8 cellular contexts compared by ENCODE assay signal in the genomic region with DNA sequence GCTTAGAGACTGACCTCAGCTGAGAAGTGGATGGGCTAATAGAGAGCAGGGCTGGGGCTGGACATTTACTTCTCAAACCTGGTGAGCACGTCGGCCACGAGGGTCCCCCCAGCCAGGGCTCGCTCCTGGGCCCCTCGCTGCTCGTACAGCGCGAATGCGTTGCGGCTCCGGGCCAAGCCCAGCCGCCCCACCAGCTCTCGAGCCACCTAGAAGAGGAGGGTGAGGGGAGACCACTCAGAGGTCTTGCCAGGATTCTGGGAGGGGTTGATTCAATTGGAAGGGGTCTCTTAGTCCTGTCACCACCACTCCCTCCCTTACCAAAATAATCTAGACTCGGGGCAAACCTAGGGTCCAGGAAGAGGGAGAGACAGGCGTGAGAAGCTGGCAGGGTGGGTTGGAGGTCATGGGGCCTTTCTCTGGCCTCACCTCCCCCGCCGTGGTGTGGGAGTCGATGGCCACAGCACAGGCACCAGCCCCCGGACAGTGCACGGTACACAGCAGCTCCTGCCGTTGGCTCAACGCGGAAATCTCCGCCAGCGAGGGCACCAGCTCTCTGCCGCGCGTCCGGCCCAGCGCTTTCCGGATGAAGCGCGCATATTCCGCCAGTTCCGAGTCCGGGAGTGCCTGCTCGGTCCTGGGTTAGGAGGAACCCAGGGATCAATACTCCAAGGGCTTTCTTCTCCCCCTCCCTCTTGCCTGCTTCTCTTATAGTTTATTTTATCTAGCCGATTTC. TPM values are rescaled to one million over a fixed set of nuclear protein-coding genes. Genes with fewer than 3 reads are reported as not detected.
DNase-seq lines count a peak whose midpoint lies in the region; ATAC-seq lines count a peak whose summit lies in the region.
"Had no signal": no experiment of that assay in that cellular context is flagged by ENCODE, and none has a peak within 500 bp of the region (broad histone marks: within the 10 kb centered on the region; RNA-seq: fewer than 3 reads in every experiment).

No MANE protein-coding gene starts in this region.

- intact Hi-C loops in activated CD4-positive, alpha-beta memory T cell treated with anti-CD3 and anti-CD28 coated beads for 36 hours (cut with micrococcal nuclease): loop anchor here (10.0 kb wide), 1 partner anchor 386 kb away; a partner anchor contains a TSS

- peaks cover 15 to 35% (median 19%) of the 10 kb centered on the region in 3 donors for H3K4me1 Mint-ChIP-seq in CD8-positive, alpha-beta memory T cell
- peaks cover 27% of the 10 kb centered on the region for H3K4me1 Mint-ChIP-seq in activated CD4-positive, alpha-beta memory T cell treated with anti-CD3 and anti-CD28 coated beads for 36 hours (ENCODE audit: low read depth)

- peak overlapping the region; percentile 1 to 77 (median 71) for H3K4me3 Mint-ChIP-seq in CD8-positive, alpha-beta memory T cell
- H3K4me3 Mint-ChIP-seq in activated CD4-positive, alpha-beta memory T cell treated with anti-CD3 and anti-CD28 coated beads for 36 hours: peak overlapping the region; percentile 59

- H3K27me3 ChIP-seq in CD8-positive, alpha-beta memory T cell (ENCODE audit: insufficient read depth, low read length, poor library complexity, severe bottlenecking): peaks cover 45% of the 10 kb centered on the region
- H3K27me3 ChIP-seq in mesendoderm (ENCODE audit: insufficient read depth, low read length, poor library complexity): no peaks in the 10 kb centered on the region
- H3K27me3 ChIP-seq: dorsolateral prefrontal cortex had no signal

- H3K56ac ChIP-seq in mesendoderm (ENCODE audit: low read length): peak overlapping the region; percentile 17

- DNase-seq in CD8-positive, alpha-beta memory T cell: no peak
- DNase-seq in activated CD4-positive, alpha-beta memory T cell treated with anti-CD3 and anti-CD28 coated beads for 36 hours: no peak
- no peak for DNase-seq in mesendoderm
- no peak for DNase-seq in inferior parietal cortex (ENCODE audit: extremely low spot score)
- DNase-seq in DMS79 (lab: John Stamatoyannopoulos, UW): no peak
- DNase-seq: dorsolateral prefrontal cortex, SHP77 treated with DMSO at 0.1 percent for 48 hours had no signal

- no peaks in the 10 kb centered on the region for H3K9me3 ChIP-seq in CD8-positive, alpha-beta memory T cell (ENCODE audit: low read length)

- no peak overlapping the region for H2AK5ac ChIP-seq in mesendoderm (ENCODE audit: low read length)

- CTCF ChIA-PET in CD8-positive, alpha-beta memory T cell (lab: Charles Lee): interaction anchor here (0.8 to 1.4 kb wide), 2 partner anchors 10 to 13 kb away, joined by 3 to 5 read pairs; a partner anchor contains a TSS
- CTCF ChIA-PET in activated CD4-positive, alpha-beta memory T cell treated with anti-CD3 and anti-CD28 coated beads for 36 hours (lab: Charles Lee): interaction anchor here (0.6 to 1.4 kb wide), 4 partner anchors 12 to 136 kb away, joined by 3 to 7 read pairs (median 3); a partner anchor contains a TSS

- H3K18ac ChIP-seq in mesendoderm (ENCODE audit: low read length): no peak overlapping the region

- no peaks in the 10 kb centered on the region for H3K79me2 ChIP-seq in mesendoderm (ENCODE audit: control insufficient read depth, insufficient read depth, low read length)

- ATAC-seq in HG03439 (IDR thresholded peaks at IDR 0.05; ENCODE audit: unreplicated experiment): no peak

- peaks cover 0 to 9% (median 0%) of the 10 kb centered on the region in 3 donors for H3K36me3 Mint-ChIP-seq in CD8-positive, alpha-beta memory T cell
- H3K36me3 Mint-ChIP-seq in activated CD4-positive, alpha-beta memory T cell treated with anti-CD3 and anti-CD28 coated beads for 36 hours: peaks cover 1% of the 10 kb centered on the region

- no CpG with 5 or more reads among the region's 38 CpGs for WGBS in mesendoderm (ENCODE audit: extremely low coverage, insufficient coverage, low lambda C conversion rate)

- H3K79me1 ChIP-seq in mesendoderm (ENCODE audit: low read length): no peaks in the 10 kb centered on the region

- H2BK120ac ChIP-seq in mesendoderm (ENCODE audit: low read depth, low read length): no peak overlapping the region

- no peak overlapping the region for H3K4me2 ChIP-seq in mesendoderm (ENCODE audit: low read length)

- H4K8ac ChIP-seq in mesendoderm (ENCODE audit: low read depth, low read length): no peak overlapping the region

- H3K27ac Mint-ChIP-seq in CD8-positive, alpha-beta memory T cell: peak overlapping the region in 1 of 8 donors; percentile 7
- no peak overlapping the region for H3K27ac Mint-ChIP-seq in activated CD4-positive, alpha-beta memory T cell treated with anti-CD3 and anti-CD28 coated beads for 36 hours

- H3K4me3 ChIP-seq in CD8-positive, alpha-beta memory T cell (ENCODE audit: low read length): no peak overlapping the region
- no peak overlapping the region for H3K4me3 ChIP-seq in mesendoderm (ENCODE audit: low read length)

- POLR2A ChIA-PET in CD8-positive, alpha-beta memory T cell (lab: Charles Lee): no interaction called here
- POLR2A ChIA-PET in activated CD4-positive, alpha-beta memory T cell treated with anti-CD3 and anti-CD28 coated beads for 36 hours (lab: Charles Lee): interaction anchor here (0.7 to 1.7 kb wide), 3 partner anchors 9 to 93 kb away, joined by 3 to 4 read pairs (median 4); a partner anchor contains a TSS

- H3K23ac ChIP-seq in mesendoderm (ENCODE audit: low read length): no peak overlapping the region

- peaks cover 35 to 46% of the 10 kb centered on the region in 2 donors for H3K27me3 Mint-ChIP-seq in CD8-positive, alpha-beta memory T cell
- peaks cover 38% of the 10 kb centered on the region for H3K27me3 Mint-ChIP-seq in activated CD4-positive, alpha-beta memory T cell treated with anti-CD3 and anti-CD28 coated beads for 36 hours

- H3K4me1 ChIP-seq in CD8-positive, alpha-beta memory T cell (ENCODE audit: insufficient read depth, low read length): peaks cover 39% of the 10 kb centered on the region
- H3K4me1 ChIP-seq in mesendoderm (ENCODE audit: control insufficient read depth, low read depth, low read length): peaks cover 5% of the 10 kb centered on the region

- H2BK15ac ChIP-seq in mesendoderm (replicated peaks; ENCODE audit: low read depth): no peak overlapping the region

- no peak overlapping the region for H3K27ac ChIP-seq in CD8-positive, alpha-beta memory T cell (ENCODE audit: low read depth, low read length)
- no peak overlapping the region for H3K27ac ChIP-seq in mesendoderm (ENCODE audit: low read depth, low read length)

- H3K4ac ChIP-seq in mesendoderm (ENCODE audit: low read depth, low read length): no peak overlapping the region

- H3K9me3 Mint-ChIP-seq in CD8-positive, alpha-beta memory T cell: peaks cover 0 to 2% (median 0%) of the 10 kb centered on the region in 5 donors
- no peaks in the 10 kb centered on the region for H3K9me3 Mint-ChIP-seq in activated CD4-positive, alpha-beta memory T cell treated with anti-CD3 and anti-CD28 coated beads for 36 hours

- H3K36me3 ChIP-seq in CD8-positive, alpha-beta memory T cell (ENCODE audit: insufficient read depth, low read length): peaks cover 4% of the 10 kb centered on the region
- no peaks in the 10 kb centered on the region for H3K36me3 ChIP-seq in mesendoderm (ENCODE audit: control insufficient read depth, insufficient read depth, low read length)

- H3K9ac ChIP-seq in mesendoderm (ENCODE audit: low read length): peak overlapping the region; percentile 1

- H2BK5ac ChIP-seq in mesendoderm (ENCODE audit: low read length): no peak overlapping the region

- no peak overlapping the region for H4K5ac ChIP-seq in mesendoderm (ENCODE audit: low read length)

RNA-seq across cellular contexts. Expression of a gene that starts 5.7 kb away (rescaled TPM):
- under 1 TPM; 0.38 to 0.70 TPM for total RNA-seq in CD8-positive, alpha-beta memory T cell
- polyA plus RNA-seq in CD8-positive, alpha-beta memory T cell: not detected
- total RNA-seq in activated CD4-positive, alpha-beta memory T cell treated with anti-CD3 and anti-CD28 coated beads for 36 hours: 1 to 10 TPM; 1.1 to 1.2 TPM
- polyA plus RNA-seq in mesendoderm (2013, experiment 1 of 2): 5.1 TPM
- polyA plus RNA-seq in mesendoderm (2013, experiment 2 of 2): 5.7 TPM

RNA-seq across cellular contexts. Expression of a gene that starts 10.6 kb away (rescaled TPM):
- total RNA-seq in CD8-positive, alpha-beta memory T cell: under 1 TPM; 0.18 to 0.20 TPM
- polyA plus RNA-seq in CD8-positive, alpha-beta memory T cell: 1.9 TPM
- total RNA-seq in activated CD4-positive, alpha-beta memory T cell treated with anti-CD3 and anti-CD28 coated beads for 36 hours: under 1 TPM; 0.38 to 0.65 TPM
- polyA plus RNA-seq in mesendoderm (2013, experiment 1 of 2): 0.08 TPM
- 0.21 TPM for polyA plus RNA-seq in mesendoderm (2013, experiment 2 of 2)

RNA-seq across cellular contexts. Expression of a gene that starts 11.2 kb away (rescaled TPM):
- 1 to 10 TPM; 1.2 to 1.7 TPM for total RNA-seq in CD8-positive, alpha-beta memory T cell
- 1.1 TPM for polyA plus RNA-seq in CD8-positive, alpha-beta memory T cell
- 1 to 10 TPM; 1.8 to 1.9 TPM for total RNA-seq in activated CD4-positive, alpha-beta memory T cell treated with anti-CD3 and anti-CD28 coated beads for 36 hours
- polyA plus RNA-seq in mesendoderm (2013, experiment 1 of 2): 0.32 TPM
- polyA plus RNA-seq in mesendoderm (2013, experiment 2 of 2): 0.27 TPM

RNA-seq across cellular contexts. Expression of a gene that starts 12.0 kb away (rescaled TPM):
- total RNA-seq in CD8-positive, alpha-beta memory T cell: 10 to 100 TPM; 10.6 to 11.6 TPM
- polyA plus RNA-seq in CD8-positive, alpha-beta memory T cell: 3.4 TPM
- 10 to 100 TPM in 1 of 2 experiments, 1 to 10 TPM in 1; 9.3 to 10.1 TPM for total RNA-seq in activated CD4-positive, alpha-beta memory T cell treated with anti-CD3 and anti-CD28 coated beads for 36 hours
- 6.8 TPM for polyA plus RNA-seq in mesendoderm (2013, experiment 1 of 2)
- polyA plus RNA-seq in mesendoderm (2013, experiment 2 of 2): 7.1 TPM
